11 cellular contexts compared by ENCODE assay signal in the genomic region with DNA sequence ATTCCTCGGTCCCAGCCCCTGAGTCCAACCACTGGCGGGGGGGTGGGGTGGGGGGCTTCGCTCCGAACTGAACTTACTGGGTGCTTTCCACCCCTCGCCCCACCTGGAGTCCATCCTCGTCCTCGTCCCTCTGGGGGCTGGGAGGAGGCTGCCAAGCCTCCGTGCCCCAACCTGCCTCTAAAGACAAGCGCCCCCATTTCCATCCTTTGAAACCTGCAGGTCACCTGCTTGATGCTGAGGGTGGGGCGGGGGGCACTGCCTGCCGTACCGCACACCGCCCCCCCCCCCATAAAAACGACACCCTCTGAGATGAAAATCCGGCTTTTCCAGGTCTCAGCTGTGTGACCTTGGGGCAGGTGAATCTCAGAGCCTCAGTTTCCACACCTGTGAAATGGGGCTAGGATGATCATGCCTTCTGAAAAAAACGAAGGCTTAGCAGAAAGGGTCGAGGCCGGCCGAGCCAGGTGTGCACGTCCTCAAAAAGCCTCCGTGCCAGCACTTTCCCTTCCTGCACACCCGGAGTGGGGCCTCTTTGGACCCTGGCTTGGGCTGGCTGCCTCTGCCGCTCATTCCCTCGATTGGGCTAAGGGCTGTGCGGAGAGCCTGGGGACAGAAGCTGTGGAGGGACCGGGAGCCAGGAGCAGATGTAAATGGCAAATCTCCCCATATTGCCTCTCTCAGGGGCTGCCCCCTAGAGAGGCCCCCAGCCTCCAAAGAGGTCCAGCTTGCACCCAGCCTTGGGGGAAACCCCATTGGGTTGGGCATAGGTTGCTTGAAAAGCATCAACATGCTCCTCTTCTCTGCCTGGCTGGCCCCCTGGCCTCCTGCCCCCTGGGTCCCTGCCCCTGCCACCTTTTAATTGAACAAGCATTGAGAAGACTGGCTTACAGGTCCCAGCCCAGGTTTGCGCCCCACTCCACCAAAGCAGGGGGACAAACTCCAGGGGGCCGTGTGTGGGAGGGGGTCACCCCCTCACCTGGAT. TPM values are rescaled to one million over a fixed set of nuclear protein-coding genes. Genes with fewer than 3 reads are reported as not detected.
DNase-seq lines count a peak whose midpoint lies in the region; TF ChIP-seq lines count a peak whose summit lies in the region.
"Had no signal": no experiment of that assay in that cellular context is flagged by ENCODE, and none has a peak within 500 bp of the region (broad histone marks: within the 10 kb centered on the region; RNA-seq: fewer than 3 reads in every experiment).

No MANE protein-coding gene starts in this region.

- peaks cover 10% of the 10 kb centered on the region; the same call in 1 of the 2 replicates for H3F3A ChIP-seq in PC-9 (ENCODE audit: insufficient read depth, low read depth)

- H3K36me3 Mint-ChIP-seq in nephron progenitor cell (ENCODE audit: low read depth) = no peaks in the 10 kb centered on the region
- H3K36me3 Mint-ChIP-seq: CD8-positive, alpha-beta T cell; natural killer cell had no signal

- H3K27ac ChIP-seq in HUES64 (ENCODE audit: low read depth, low read length) (no peak overlapping the region), PC-9 (no peak overlapping the region)

- H3K4me2 ChIP-seq in PC-9 = no peak overlapping the region

- H3K9me3 ChIP-seq in HUES64 (ENCODE audit: insufficient read depth, low read depth, low read length) (no peaks in the 10 kb centered on the region), PC-9 (ENCODE audit: insufficient read depth, low read depth) (no peaks in the 10 kb centered on the region)

- H3K9me2 ChIP-seq in PC-9 (ENCODE audit: insufficient read depth) = no peaks in the 10 kb centered on the region

- peaks cover 57% of the 10 kb centered on the region for H3K27me3 ChIP-seq in HUES64 (ENCODE audit: insufficient read depth, low read length)
- H3K27me3 ChIP-seq in PC-9 (ENCODE audit: insufficient read depth, low read depth) = peaks cover 63% of the 10 kb centered on the region

- no peak for TF ChIP-seq CTCF in AG04449 (IDR thresholded peaks at IDR 0.05; ENCODE audit: insufficient read depth, low read length, missing control alignments)
- no peak for TF ChIP-seq CTCF in nephron progenitor cell (IDR thresholded peaks at IDR 0.05)
- TF ChIP-seq CTCF in PC-9 (conservative IDR thresholded peaks at IDR 0.05) = no peak

- peaks cover 32% of the 10 kb centered on the region for H3K4me1 Mint-ChIP-seq in nephron progenitor cell

- CTCF ChIA-PET in AG04449 (lab: Yijun Ruan, JAX) = no interaction called here
- CTCF ChIA-PET in PC-9 (lab: Charles Lee) = no interaction called here

- no peak overlapping the region for H2AFZ ChIP-seq in PC-9

- no peaks in the 10 kb centered on the region for H3K36me3 ChIP-seq in HUES64 (ENCODE audit: insufficient read depth, low read length)
- H3K36me3 ChIP-seq in PC-9 (ENCODE audit: low read depth) = no peaks in the 10 kb centered on the region

- intact Hi-C loops in cardiac septum (cut with DNase I) (no loop called here), PC-9 (cut with micrococcal nuclease; ENCODE audit: unreplicated experiment) (no loop called here)

- WGBS in HUES64 = 28% methylated on average over 28 of the region's 28 CpGs

- H3K4me3 ChIP-seq in AG04449 (ENCODE audit: low read depth, low read length) = peak overlapping the region; percentile 48
- peak overlapping the region; percentile 64 for H3K4me3 ChIP-seq in HUES64 (ENCODE audit: low read length)
- H3K4me3 ChIP-seq in PC-9 = no peak overlapping the region
- H3K4me3 ChIP-seq: GM12878 had no signal

- H3K27ac Mint-ChIP-seq in nephron progenitor cell = no peak overlapping the region
- H3K27ac Mint-ChIP-seq: CD8-positive, alpha-beta T cell; natural killer cell had no signal

- H3K4me1 ChIP-seq in HUES64 (ENCODE audit: insufficient read depth, low read length) (peaks cover 9% of the 10 kb centered on the region), PC-9 (replicated peaks; ENCODE audit: insufficient read depth) (no peaks in the 10 kb centered on the region)

- no TSS peak for BruUV-seq in PC-9 (replicated peaks; lab: Mats Ljungman, UMichigan)

- peaks cover 7% of the 10 kb centered on the region for H3K27me3 Mint-ChIP-seq in nephron progenitor cell (ENCODE audit: low read depth, poor library complexity)

- POLR2A ChIA-PET in AG04449 (lab: Yijun Ruan, JAX) = no interaction called here
- POLR2A ChIA-PET in PC-9 (lab: Charles Lee; ENCODE audit: unreplicated experiment) = no interaction called here

- H3K4me3 Mint-ChIP-seq in nephron progenitor cell = peak overlapping the region; percentile 74
- H3K4me3 Mint-ChIP-seq: CD8-positive, alpha-beta T cell; natural killer cell had no signal

- no peak overlapping the region for H3K9ac ChIP-seq in HUES64 (ENCODE audit: low read depth, low read length)

- no peaks in the 10 kb centered on the region for H3K79me2 ChIP-seq in PC-9 (ENCODE audit: low read depth)

- H3K9me3 Mint-ChIP-seq in nephron progenitor cell = no peaks in the 10 kb centered on the region
- H3K9me3 Mint-ChIP-seq: CD8-positive, alpha-beta T cell; natural killer cell had no signal

- no peaks in the 10 kb centered on the region; the same call in 1 of the 2 replicates for H4K20me1 ChIP-seq in PC-9 (ENCODE audit: insufficient read depth)

- DNase-seq in AG04449 (ENCODE audit: low read depth, low spot score) = no peak
- DNase-seq in cardiac septum (ENCODE audit: low spot score) = peak; percentile 62
- DNase-seq in nephron progenitor cell = no peak
- DNase-seq in PC-9 = no peak
- DNase-seq in NCI-H1105 (lab: John Stamatoyannopoulos, UW) = no peak
- no peak for DNase-seq in NOMO-1 treated with DMSO at 0.1 percent for 48 hours (lab: John Stamatoyannopoulos, UW; ENCODE audit: unreplicated experiment)
- DNase-seq in NCI-H526 (lab: John Stamatoyannopoulos, UW) = no peak
- DNase-seq: natural killer cell had no signal

RNA-seq across cellular contexts. Expression of gene ELFN1, which starts 1.1 kb away (rescaled TPM):
- 3.5 TPM for polyA plus RNA-seq in HUES64 (2013, experiment 1 of 2)
- 5.5 TPM for polyA plus RNA-seq in HUES64 (2013, experiment 2 of 2)
- total RNA-seq in cardiac septum (7.4 TPM), PC-9 (2021) (0.09 and 0.13 TPM in 2 replicates)
- total RNA-seq: CD8-positive, alpha-beta T cell; GM12878 had no signal
